17 cellular contexts compared by ENCODE assay signal in the genomic region with DNA sequence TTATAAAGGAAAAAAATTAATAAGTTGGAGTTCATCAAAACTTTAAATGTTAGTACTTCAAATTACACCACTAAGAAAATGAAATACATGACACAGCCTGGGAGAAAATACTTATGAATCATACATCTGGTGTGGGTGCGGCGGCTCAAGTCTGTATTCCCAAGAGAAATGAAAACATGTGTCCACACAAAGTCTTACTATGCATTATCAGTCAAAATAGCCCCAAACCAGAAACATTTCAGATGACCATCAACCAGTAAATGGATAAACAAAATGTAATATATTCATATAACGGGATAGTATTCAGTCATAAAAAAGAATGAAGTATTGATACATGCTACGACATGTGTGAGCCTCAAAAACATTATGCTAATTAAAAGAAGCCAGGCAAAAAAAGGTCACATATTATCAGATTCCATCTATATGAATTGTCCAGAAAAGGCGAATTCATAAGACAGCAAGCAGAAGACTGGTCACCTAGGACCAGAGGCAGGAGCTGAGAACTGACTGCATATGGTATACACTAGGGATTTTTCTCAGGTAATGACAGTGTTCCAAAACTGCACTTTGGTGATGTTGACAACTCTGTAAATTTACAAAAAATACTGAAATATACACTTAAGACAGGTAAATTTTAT. TPM values are rescaled to one million over a fixed set of nuclear protein-coding genes. Genes with fewer than 3 reads are reported as not detected.
DNase-seq lines count a peak whose midpoint lies in the region; ATAC-seq, FAIRE-seq and TF ChIP-seq lines count a peak whose summit lies in the region.
"Had no signal": no experiment of that assay in that cellular context is flagged by ENCODE, and none has a peak within 500 bp of the region (broad histone marks: within the 10 kb centered on the region; RNA-seq: fewer than 3 reads in every experiment).

No MANE protein-coding gene starts in this region.

- H3K9me3 ChIP-seq in A549, result no peaks in the 10 kb centered on the region
- H3K9me3 ChIP-seq: lower lobe of right lung, transverse colon had no signal

- peak in 1 of 2 experiments; percentile 51; a peak in 3 of 6 replicates for ATAC-seq in A549
- ATAC-seq in HG02678 (IDR thresholded peaks at IDR 0.05; ENCODE audit: unreplicated experiment), result no peak
- ATAC-seq: lower lobe of right lung had no signal

- CTCF ChIA-PET in A549 (lab: Yijun Ruan, JAX), result interaction anchor here (2.4 kb wide), 1 partner anchor 9 kb away, joined by 5 read pairs; no protein-coding TSS in a partner anchor

- DNase-seq in A549 (ENCODE audit: low read depth in 1 of 2, low spot score in 1 of 2) (peak; percentile 25 to 56), HPDE6-E6E7 (ENCODE audit: extremely low spot score) (peak; percentile 13), amniotic epithelial cell (ENCODE audit: low read depth) (peak; percentile 81), foreskin fibroblast (peak; percentile 47 to 88), NCI-H748 treated with DMSO at 0.1 percent for 48 hours (lab: John Stamatoyannopoulos, UW) (no peak), NCI-H2107 (lab: John Stamatoyannopoulos, UW) (no peak), activated gamma-delta T cell treated with Interleukin-2 at 50 U/mL for 16 hours (no peak)
- DNase-seq: cortex of kidney, DND-41, glutamatergic neuron, lower lobe of right lung, NCI-H1694 treated with DMSO at 0.1 percent for 48 hours, NCI-H774, SHP77, transverse colon had no signal

- 29% methylated on average over 5 of the region's 5 CpGs for WGBS in A549 (ENCODE audit: missing lambda C conversion rate)

- TF ChIP-seq EP300 in A549 (IDR thresholded peaks at IDR 0.05), result no peak

- peaks cover 42% of the 10 kb centered on the region for H3K4me1 ChIP-seq in A549

- POLR2A ChIA-PET in A549 (lab: Yijun Ruan, JAX), result interaction anchor here (1.5 kb wide), 1 partner anchor 34 kb away, joined by 7 read pairs; no protein-coding TSS in a partner anchor

- no peak for TF ChIP-seq RAD21 in A549 (conservative IDR thresholded peaks at IDR 0.05 in 1 of 2, IDR thresholded peaks at IDR 0.05 in 1 of 2)

- FAIRE-seq in A549 (lab: Jason Lieb, UNC), result no peak
- FAIRE-seq: H1 had no signal

- peak overlapping the region; percentile 63 for H3K4me2 ChIP-seq in A549

- no peak for TF ChIP-seq CTCF in A549 (IDR thresholded peaks at IDR 0.05)
- no peak for TF ChIP-seq CTCF in foreskin fibroblast (IDR thresholded peaks at IDR 0.05; ENCODE audit: low read depth, low read length)

- no peak for TF ChIP-seq POLR2A in A549 (IDR thresholded peaks at IDR 0.05; ENCODE audit: low read length)

- peak overlapping the region; percentile 66 to 79 for H3K27ac ChIP-seq in A549
- H3K27ac ChIP-seq: lower lobe of right lung, transverse colon had no signal

- H3K4me3 ChIP-seq in A549, result no peak overlapping the region
- no peak overlapping the region for H3K4me3 ChIP-seq in foreskin fibroblast (ENCODE audit: low read depth in 1 of 2, low read length in 2 of 2)
- H3K4me3 ChIP-seq: lower lobe of right lung, transverse colon had no signal

TF ChIP-seq in A549, 52 proteins besides CTCF, POLR2A, EP300 and RAD21:
- TF ChIP-seq FOSL2 (IDR thresholded peaks at IDR 0.05) (no peak), FOSL2 (CRISPR knock-in tag; IDR thresholded peaks at IDR 0.05) (peak; percentile 28; the same call in 1 of the 2 replicates), PHF8 (IDR thresholded peaks at IDR 0.05; ENCODE audit: borderline replicate concordance, low read depth) (no peak), KDM1A (IDR thresholded peaks at IDR 0.05; ENCODE audit: low read depth) (no peak), JUN (IDR thresholded peaks at IDR 0.05) (no peak), EHMT2 (IDR thresholded peaks at IDR 0.05; ENCODE audit: low read depth) (no peak), CBX8 (IDR thresholded peaks at IDR 0.05) (no peak), JUNB (IDR thresholded peaks at IDR 0.05) (peak; percentile 43), HOXB13 (CRISPR knock-in tag; IDR thresholded peaks at IDR 0.05; ENCODE audit: low read depth) (no peak), EHF (CRISPR knock-in tag; IDR thresholded peaks at IDR 0.05) (no peak), CEBPB (IDR thresholded peaks at IDR 0.05) (no peak), KDM5A (IDR thresholded peaks at IDR 0.05) (no peak), SMC3 (IDR thresholded peaks at IDR 0.05) (no peak), FOSB (CRISPR knock-in tag; IDR thresholded peaks at IDR 0.05) (no peak)
- TF ChIP-seq, protein P1, sequence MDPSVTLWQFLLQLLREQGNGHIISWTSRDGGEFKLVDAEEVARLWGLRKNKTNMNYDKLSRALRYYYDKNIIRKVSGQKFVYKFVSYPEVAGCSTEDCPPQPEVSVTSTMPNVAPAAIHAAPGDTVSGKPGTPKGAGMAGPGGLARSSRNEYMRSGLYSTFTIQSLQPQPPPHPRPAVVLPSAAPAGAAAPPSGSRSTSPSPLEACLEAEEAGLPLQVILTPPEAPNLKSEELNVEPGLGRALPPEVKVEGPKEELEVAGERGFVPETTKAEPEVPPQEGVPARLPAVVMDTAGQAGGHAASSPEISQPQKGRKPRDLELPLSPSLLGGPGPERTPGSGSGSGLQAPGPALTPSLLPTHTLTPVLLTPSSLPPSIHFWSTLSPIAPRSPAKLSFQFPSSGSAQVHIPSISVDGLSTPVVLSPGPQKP (IDR thresholded peaks at IDR 0.05; ENCODE audit: low read depth, low read length), result no peak
- TF ChIP-seq, protein P2, sequence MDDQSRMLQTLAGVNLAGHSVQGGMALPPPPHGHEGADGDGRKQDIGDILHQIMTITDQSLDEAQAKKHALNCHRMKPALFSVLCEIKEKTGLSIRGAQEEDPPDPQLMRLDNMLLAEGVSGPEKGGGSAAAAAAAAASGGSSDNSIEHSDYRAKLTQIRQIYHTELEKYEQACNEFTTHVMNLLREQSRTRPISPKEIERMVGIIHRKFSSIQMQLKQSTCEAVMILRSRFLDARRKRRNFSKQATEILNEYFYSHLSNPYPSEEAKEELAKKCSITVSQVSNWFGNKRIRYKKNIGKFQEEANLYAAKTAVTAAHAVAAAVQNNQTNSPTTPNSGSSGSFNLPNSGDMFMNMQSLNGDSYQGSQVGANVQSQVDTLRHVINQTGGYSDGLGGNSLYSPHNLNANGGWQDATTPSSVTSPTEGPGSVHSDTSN (IDR thresholded peaks at IDR 0.05), result no peak
- TF ChIP-seq, protein P3, sequence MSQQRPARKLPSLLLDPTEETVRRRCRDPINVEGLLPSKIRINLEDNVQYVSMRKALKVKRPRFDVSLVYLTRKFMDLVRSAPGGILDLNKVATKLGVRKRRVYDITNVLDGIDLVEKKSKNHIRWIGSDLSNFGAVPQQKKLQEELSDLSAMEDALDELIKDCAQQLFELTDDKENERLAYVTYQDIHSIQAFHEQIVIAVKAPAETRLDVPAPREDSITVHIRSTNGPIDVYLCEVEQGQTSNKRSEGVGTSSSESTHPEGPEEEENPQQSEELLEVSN (IDR thresholded peaks at IDR 0.05; ENCODE audit: borderline replicate concordance, low read depth), result no peak

RNA-seq across cellular contexts. Expression of a gene that starts 5.3 kb away (rescaled TPM):
- 61.3 and 66.7 TPM in 2 replicates for polyA plus RNA-seq in A549 (2011; rRNA removed)
- polyA plus RNA-seq in A549 (2012; cell fraction: cytosol; rRNA removed), result 41.5 and 48.3 TPM in 2 replicates
- polyA plus RNA-seq in A549 (2012; cell fraction: nucleus; rRNA removed), result 18.5 and 22.9 TPM in 2 replicates
- polyA plus RNA-seq in A549 (2017; fragmentation: RNase III; extraction: RNeasy Plus Mini Kit Qiagen cat#74134 plus additional on column Dnase treatment), result 54.2 to 61.5 TPM (median 57.7 TPM) in 3 replicates
- 12.4 and 15.1 TPM in 2 replicates for polyA minus RNA-seq in A549 (2011; rRNA and poly(A)+ RNA removed)

RNA-seq across cellular contexts. Expression of a gene that starts 27.1 kb away (rescaled TPM):
- polyA plus RNA-seq in A549 (2011; rRNA removed) (not detected in 2 replicates), A549 (2017; fragmentation: RNase III; extraction: RNeasy Plus Mini Kit Qiagen cat#74134 plus additional on column Dnase treatment) (not detected in 3 replicates)
- polyA plus RNA-seq in A549 (2012; cell fraction: cytosol; rRNA removed), result not detected in 2 replicates
- polyA plus RNA-seq in A549 (2012; cell fraction: nucleus; rRNA removed), result not detected in 2 replicates
- polyA minus RNA-seq in A549 (2011; rRNA and poly(A)+ RNA removed), result not detected in 2 replicates

RNA-seq across cellular contexts. Expression of a gene that starts 37.2 kb away (rescaled TPM):
- polyA plus RNA-seq in A549 (2011; rRNA removed), result not detected in 2 replicates
- not detected in 2 replicates for polyA plus RNA-seq in A549 (2012; cell fraction: cytosol; rRNA removed)
- not detected in 2 replicates for polyA plus RNA-seq in A549 (2012; cell fraction: nucleus; rRNA removed)
- polyA plus RNA-seq in A549 (2017; fragmentation: RNase III; extraction: RNeasy Plus Mini Kit Qiagen cat#74134 plus additional on column Dnase treatment), result not detected in 3 replicates
- not detected in 2 replicates for polyA minus RNA-seq in A549 (2011; rRNA and poly(A)+ RNA removed)
- polyA plus RNA-seq: H1 had no signal

RNA-seq across cellular contexts. Expression of a gene that starts 58.6 kb away (rescaled TPM):
- polyA plus RNA-seq in A549 (2011; rRNA removed) (43.4 and 47.3 TPM in 2 replicates), A549 (2017; fragmentation: RNase III; extraction: RNeasy Plus Mini Kit Qiagen cat#74134 plus additional on column Dnase treatment) (34.6 to 37.1 TPM (median 35.1 TPM) in 3 replicates)
- 14.2 and 15.6 TPM in 2 replicates for polyA plus RNA-seq in A549 (2012; cell fraction: cytosol; rRNA removed)
- 4.3 and 7.5 TPM in 2 replicates for polyA plus RNA-seq in A549 (2012; cell fraction: nucleus; rRNA removed)
- 14.6 and 19.4 TPM in 2 replicates for polyA minus RNA-seq in A549 (2011; rRNA and poly(A)+ RNA removed)

Comparison
In these comparisons a context has a peak if more than half of its experiments do, and no peak if none do; other contexts are left out.
1. DNase-seq: peak in A549 (2 of 2), HPDE6-E6E7 (single experiment), amniotic epithelial cell (single experiment) and foreskin fibroblast (2 of 2); none in NCI-H748 treated with DMSO at 0.1 percent for 48 hours (single experiment), NCI-H2107 (single experiment) and activated gamma-delta T cell treated with Interleukin-2 at 50 U/mL for 16 hours (single experiment).